13 cellular contexts compared by ENCODE assay signal in genomic region chr9:77495834-77496671, GRCh38.
DNase-seq lines count a peak whose midpoint lies in the region; ATAC-seq and TF ChIP-seq lines count a peak whose summit lies in the region.
"Had no signal": no experiment of that assay in that cellular context is flagged by ENCODE, and none has a peak within 500 bp of the region (broad histone marks: within the 10 kb centered on the region; RNA-seq: fewer than 3 reads in every experiment).

No MANE protein-coding gene starts in this region.

- H3K27me3 Mint-ChIP-seq in osteocyte (ENCODE audit: unreplicated experiment): no peaks in the 10 kb centered on the region

- H3K4me1 Mint-ChIP-seq in osteocyte (ENCODE audit: unreplicated experiment): peaks cover 39% of the 10 kb centered on the region
- H3K4me1 Mint-ChIP-seq: stimulated activated naive CD8-positive, alpha-beta T cell treated with anti-CD3 and anti-CD28 coated beads, Interleukin-15, amount 100 ng/mL, for 72 hours had no signal

- peaks cover 2% of the 10 kb centered on the region for H3K36me3 Mint-ChIP-seq in osteocyte (ENCODE audit: unreplicated experiment)

- H3K27ac Mint-ChIP-seq in osteocyte (ENCODE audit: unreplicated experiment): peak overlapping the region; percentile 78
- H3K27ac Mint-ChIP-seq: stimulated activated naive CD8-positive, alpha-beta T cell treated with anti-CD3 and anti-CD28 coated beads, Interleukin-15, amount 100 ng/mL, for 72 hours had no signal

- ATAC-seq in GM18873 (IDR thresholded peaks at IDR 0.05; ENCODE audit: low FRiP score, unreplicated experiment): no peak
- ATAC-seq in HG03565 (IDR thresholded peaks at IDR 0.05; ENCODE audit: unreplicated experiment): no peak
- ATAC-seq: stimulated activated naive CD8-positive, alpha-beta T cell treated with anti-CD3 and anti-CD28 coated beads, Interleukin-15, amount 100 ng/mL, for 72 hours had no signal

- no peak overlapping the region for H3K4me3 Mint-ChIP-seq in osteocyte (ENCODE audit: unreplicated experiment)
- H3K4me3 Mint-ChIP-seq: stimulated activated naive CD8-positive, alpha-beta T cell treated with anti-CD3 and anti-CD28 coated beads, Interleukin-15, amount 100 ng/mL, for 72 hours had no signal

- TF ChIP-seq CTCF in osteocyte (IDR thresholded peaks at IDR 0.05): no peak

- DNase-seq in DMS 273 treated with DMSO at 0.1 percent for 48 hours (lab: John Stamatoyannopoulos, UW): peak; percentile 55
- DNase-seq in RPMI7951 (ENCODE audit: low read depth): peak; percentile 32
- DNase-seq in fibroblast of peridontal ligament (ENCODE audit: extremely low read depth): peak; percentile 80
- no peak for DNase-seq in osteocyte (ENCODE audit: extremely low spot score, unreplicated experiment)
- DNase-seq in NCI-H446 (lab: John Stamatoyannopoulos, UW): no peak
- no peak for DNase-seq in NCI-H2081 (lab: John Stamatoyannopoulos, UW)
- DNase-seq: activated CD4-positive, alpha-beta T cell treated with anti-CD3 and anti-CD28 coated beads, Interleukin-2, amount 50 U/mL, for 4 hours; Calu3; KBM-7; small intestine; stimulated activated naive CD8-positive, alpha-beta T cell treated with anti-CD3 and anti-CD28 coated beads, Interleukin-15, amount 100 ng/mL, for 72 hours had no signal

- H3K9me3 Mint-ChIP-seq in osteocyte (ENCODE audit: unreplicated experiment): peaks cover 10% of the 10 kb centered on the region

Comparison
In these comparisons a context has a peak if more than half of its experiments do, and no peak if none do; other contexts are left out.
1. DNase-seq: peak in DMS 273 treated with DMSO at 0.1 percent for 48 hours (single experiment), RPMI7951 (single experiment) and fibroblast of peridontal ligament (single experiment); none in osteocyte (single experiment), NCI-H446 (0 of 2) and NCI-H2081 (0 of 2).